8 cellular contexts compared by ENCODE assay signal in the genomic region with DNA sequence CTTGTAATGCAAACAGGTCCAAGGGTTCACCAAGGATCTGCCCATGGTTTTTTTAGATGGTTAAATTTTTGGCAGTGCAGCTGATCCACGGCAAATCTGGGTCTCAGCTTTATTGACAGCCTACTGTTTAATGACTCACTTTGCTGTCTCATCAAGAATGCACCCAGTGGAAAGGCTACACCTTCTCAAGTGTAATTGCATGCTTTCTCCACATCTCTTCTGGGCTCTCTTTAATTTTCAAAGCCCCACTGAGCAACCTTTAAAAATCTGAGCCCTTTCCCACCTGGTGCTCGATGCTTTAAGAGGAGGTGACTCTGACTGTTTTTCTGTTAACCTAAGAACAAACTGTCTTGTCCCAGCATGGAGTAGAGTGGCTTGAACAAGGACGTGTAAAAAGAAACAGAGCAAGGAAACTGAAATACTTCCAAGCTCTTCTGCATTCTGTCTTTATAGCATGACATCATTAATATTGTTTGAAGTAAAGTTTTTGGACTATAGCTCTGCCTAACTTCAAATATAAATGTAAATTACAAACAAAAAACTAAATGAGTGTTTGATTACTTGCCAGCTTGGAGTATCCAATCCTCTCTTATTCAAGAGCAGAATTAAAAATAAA.
A peak's percentile ranks its signal among the peaks of the same experiment; 100 is the strongest.
DNase-seq lines count a peak whose midpoint lies in the region; ATAC-seq and TF ChIP-seq lines count a peak whose summit lies in the region.

No MANE protein-coding gene starts in this region.

- H3K4me1 ChIP-seq in left ventricle myocardium inferior, result peaks cover 49% of the 10 kb centered on the region
- peaks cover 46% of the 10 kb centered on the region for H3K4me1 ChIP-seq in foreskin keratinocyte
- H3K4me1 ChIP-seq in vagina, result peaks cover 52% of the 10 kb centered on the region

- intact Hi-C loops in left ventricle myocardium inferior (cut with micrococcal nuclease), result no loop called here
- intact Hi-C loops in cardiac septum (cut with DNase I), result loop anchor here (2.0 to 10.0 kb wide), 2 partner anchors 99 to 305 kb away; a partner anchor contains a TSS
- intact Hi-C loops in vagina (cut with DNase I), result no loop called here

- no peaks in the 10 kb centered on the region for H3K36me3 ChIP-seq in left ventricle myocardium inferior
- H3K36me3 ChIP-seq in vagina, result no peaks in the 10 kb centered on the region

- ATAC-seq in foreskin keratinocyte (peak; percentile 90), HG02759 (IDR thresholded peaks at IDR 0.05; ENCODE audit: unreplicated experiment) (no peak), HG02884 (IDR thresholded peaks at IDR 0.05; ENCODE audit: unreplicated experiment) (no peak)

- H3K4me3 ChIP-seq in left ventricle myocardium inferior, result no peak overlapping the region
- H3K4me3 ChIP-seq in vagina, result no peak overlapping the region

- TF ChIP-seq CTCF in left ventricle myocardium inferior (IDR thresholded peaks at IDR 0.05; ENCODE audit: borderline replicate concordance), result no peak
- TF ChIP-seq CTCF in foreskin keratinocyte (conservative IDR thresholded peaks at IDR 0.05), result peak; percentile 56
- no peak for TF ChIP-seq CTCF in vagina (IDR thresholded peaks at IDR 0.05)

- H3K27ac ChIP-seq in left ventricle myocardium inferior (replicated peaks) (peak overlapping the region; percentile 80), foreskin keratinocyte (peak overlapping the region; percentile 59), vagina (peak overlapping the region; percentile 31)

- H3K27me3 ChIP-seq in left ventricle myocardium inferior (ENCODE audit: low read depth) (no peaks in the 10 kb centered on the region), foreskin keratinocyte (no peaks in the 10 kb centered on the region), vagina (no peaks in the 10 kb centered on the region)

- no peak for TF ChIP-seq POLR2A in vagina (IDR thresholded peaks at IDR 0.05)

- H3K9me3 ChIP-seq in left ventricle myocardium inferior (replicated peaks) (no peaks in the 10 kb centered on the region), vagina (no peaks in the 10 kb centered on the region)

- DNase-seq in left ventricle myocardium inferior (no peak), cardiac septum (ENCODE audit: low spot score) (no peak), RPMI8226 (peak; percentile 57), foreskin keratinocyte (peak; percentile 67 to 86), vagina (ENCODE audit: extremely low spot score in 2 of 2) (no peak), cortex of kidney (lab: John Stamatoyannopoulos, UW) (no peak)

Comparison
In these comparisons a context has a peak if more than half of its experiments do, and no peak if none do; other contexts are left out.
1. DNase-seq: peak in RPMI8226 (single experiment) and foreskin keratinocyte (2 of 2); none in left ventricle myocardium inferior (single experiment), cardiac septum (single experiment), vagina (0 of 2) and cortex of kidney (single experiment).
2. Peak in every context shown above with its lines, with median percentiles within 50 percentile points of each other: H3K27ac ChIP-seq.